Comparison of ENCODE assay signal across 1 cellular context in genomic region chr4:88219099-88219498, GRCh38.
TF ChIP-seq lines count a peak whose summit lies in the region.

No MANE protein-coding gene starts in this region.

TF ChIP-seq in GM12878, 131 proteins besides CTCF, POLR2A, EP300 and RAD21 (continued from another document):
- TF ChIP-seq, protein P1, sequence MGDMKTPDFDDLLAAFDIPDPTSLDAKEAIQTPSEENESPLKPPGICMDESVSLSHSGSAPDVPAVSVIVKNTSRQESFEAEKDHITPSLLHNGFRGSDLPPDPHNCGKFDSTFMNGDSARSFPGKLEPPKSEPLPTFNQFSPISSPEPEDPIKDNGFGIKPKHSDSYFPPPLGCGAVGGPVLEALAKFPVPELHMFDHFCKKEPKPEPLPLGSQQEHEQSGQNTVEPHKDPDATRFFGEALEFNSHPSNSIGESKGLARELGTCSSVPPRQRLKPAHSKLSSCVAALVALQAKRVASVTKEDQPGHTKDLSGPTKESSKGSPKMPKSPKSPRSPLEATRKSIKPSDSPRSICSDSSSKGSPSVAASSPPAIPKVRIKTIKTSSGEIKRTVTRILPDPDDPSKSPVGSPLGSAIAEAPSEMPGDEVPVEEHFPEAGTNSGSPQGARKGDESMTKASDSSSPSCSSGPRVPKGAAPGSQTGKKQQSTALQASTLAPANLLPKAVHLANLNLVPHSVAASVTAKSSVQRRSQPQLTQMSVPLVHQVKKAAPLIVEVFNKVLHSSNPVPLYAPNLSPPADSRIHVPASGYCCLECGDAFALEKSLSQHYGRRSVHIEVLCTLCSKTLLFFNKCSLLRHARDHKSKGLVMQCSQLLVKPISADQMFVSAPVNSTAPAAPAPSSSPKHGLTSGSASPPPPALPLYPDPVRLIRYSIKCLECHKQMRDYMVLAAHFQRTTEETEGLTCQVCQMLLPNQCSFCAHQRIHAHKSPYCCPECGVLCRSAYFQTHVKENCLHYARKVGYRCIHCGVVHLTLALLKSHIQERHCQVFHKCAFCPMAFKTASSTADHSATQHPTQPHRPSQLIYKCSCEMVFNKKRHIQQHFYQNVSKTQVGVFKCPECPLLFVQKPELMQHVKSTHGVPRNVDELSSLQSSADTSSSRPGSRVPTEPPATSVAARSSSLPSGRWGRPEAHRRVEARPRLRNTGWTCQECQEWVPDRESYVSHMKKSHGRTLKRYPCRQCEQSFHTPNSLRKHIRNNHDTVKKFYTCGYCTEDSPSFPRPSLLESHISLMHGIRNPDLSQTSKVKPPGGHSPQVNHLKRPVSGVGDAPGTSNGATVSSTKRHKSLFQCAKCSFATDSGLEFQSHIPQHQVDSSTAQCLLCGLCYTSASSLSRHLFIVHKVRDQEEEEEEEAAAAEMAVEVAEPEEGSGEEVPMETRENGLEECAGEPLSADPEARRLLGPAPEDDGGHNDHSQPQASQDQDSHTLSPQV (IDR thresholded peaks at IDR 0.05): peak; percentile 55; the same call in 1 of the 2 replicates
- 0 out of 2 replicates have a peak, but pooled peaks have one; percentile 34 for TF ChIP-seq RB1 (IDR thresholded peaks at IDR 0.05; ENCODE audit: borderline replicate concordance)
- no peak for TF ChIP-seq HDAC2 (IDR thresholded peaks at IDR 0.05)
- no peak for TF ChIP-seq ATF7 (IDR thresholded peaks at IDR 0.05; ENCODE audit: low read depth)
